Comparison of ENCODE assay signal across 33 cellular contexts in genomic region chr13:89923052-89923451, GRCh38.
"Had no signal": no experiment of that assay in that cellular context is flagged by ENCODE, and none has a peak within 500 bp of the region (broad histone marks: within the 10 kb centered on the region; RNA-seq: fewer than 3 reads in every experiment).

No MANE protein-coding gene starts in this region.

- H3K4me1 ChIP-seq: ascending aorta, breast epithelium, esophagus squamous epithelium, gastroesophageal sphincter, heart right ventricle had no signal

- H3K9me3 Mint-ChIP-seq: activated CD4-positive, alpha-beta memory T cell treated with anti-CD3 and anti-CD28 coated beads, Interleukin-2, amount 10 ng/mL, durations not matched to agents 7 days and 5 days; activated CD4-positive, alpha-beta T cell treated with anti-CD3 and anti-CD28 coated beads, Interleukin-2, amount 10 ng/mL, durations not matched to agents 7 days and 5 days; activated T-cell treated with anti-CD3 and anti-CD28 coated beads, Interleukin-2, amount 50 U/mL, for 24 hours had no signal

- H3K4me1 Mint-ChIP-seq: activated CD4-positive, alpha-beta memory T cell treated with anti-CD3 and anti-CD28 coated beads, Interleukin-2, amount 10 ng/mL, durations not matched to agents 7 days and 5 days; activated CD4-positive, alpha-beta T cell treated with anti-CD3 and anti-CD28 coated beads, Interleukin-2, amount 10 ng/mL, durations not matched to agents 7 days and 5 days; activated naive CD4-positive, alpha-beta T cell treated with anti-CD3 and anti-CD28 coated beads, Interleukin-2, amount 10 ng/mL, durations not matched to agents 7 days and 5 days; activated naive CD8-positive, alpha-beta T cell treated with anti-CD3 and anti-CD28 coated beads, Interleukin-2, amount 10 ng/mL, durations not matched to agents 7 days and 5 days; brain; T-helper 17 cell had no signal

- H3K27ac Mint-ChIP-seq: activated CD4-positive, alpha-beta memory T cell treated with anti-CD3 and anti-CD28 coated beads, Interleukin-2, amount 10 ng/mL, durations not matched to agents 7 days and 5 days; activated CD4-positive, alpha-beta T cell treated with anti-CD3 and anti-CD28 coated beads, Interleukin-2, amount 10 ng/mL, durations not matched to agents 7 days and 5 days; activated naive CD4-positive, alpha-beta T cell treated with anti-CD3 and anti-CD28 coated beads, Interleukin-2, amount 10 ng/mL, durations not matched to agents 7 days and 5 days; activated naive CD4-positive, alpha-beta T cell treated with anti-CD3 and anti-CD28 coated beads, Interleukin-2, amount 50 U/mL, for 72 hours; activated naive CD8-positive, alpha-beta T cell treated with anti-CD3 and anti-CD28 coated beads, Interleukin-2, amount 10 ng/mL, durations not matched to agents 7 days and 5 days; activated T-cell treated with anti-CD3 and anti-CD28 coated beads, Interleukin-2, amount 50 U/mL, for 24 hours; activated T-cell treated with anti-CD3 and anti-CD28 coated beads, Interleukin-2, amount 50 U/mL, for 72 hours; brain; effector memory CD8-positive, alpha-beta T cell; T-helper 17 cell; T-helper 2 cell treated with Interferon-gamma antibody and Interleukin-4, amounts not matched to agents 5 μg/mL and 100 μg/mL, for 36 hours had no signal

- H3K36me3 ChIP-seq: ascending aorta, breast epithelium, esophagus squamous epithelium, gastroesophageal sphincter, heart right ventricle, WERI-Rb-1 had no signal

- H3K27me3 ChIP-seq: ascending aorta, breast epithelium, esophagus squamous epithelium, gastroesophageal sphincter, heart right ventricle had no signal

- DNase-seq: activated CD4-positive, alpha-beta memory T cell treated with anti-CD3 and anti-CD28 coated beads, Interleukin-2, amount 10 ng/mL, durations not matched to agents 7 days and 5 days; activated CD4-positive, alpha-beta T cell treated with anti-CD3 and anti-CD28 coated beads for 4 hours; activated CD4-positive, alpha-beta T cell treated with anti-CD3 and anti-CD28 coated beads, Interleukin-2, amount 10 ng/mL, durations not matched to agents 7 days and 5 days; activated CD4-positive, alpha-beta T cell treated with anti-CD3 and anti-CD28 coated beads, Interleukin-2, amount 50 U/mL, for 4 hours; activated CD4-positive, CD25-positive, alpha-beta regulatory T cell; activated CD4-positive, CD25-positive, alpha-beta regulatory T cell treated with anti-CD3 and anti-CD28 coated beads, Interleukin-2, amount 50 U/mL, for 72 hours; activated CD8-positive, alpha-beta memory T cell treated with anti-CD3 and anti-CD28 coated beads, Interleukin-2, amount 50 U/mL, for 48 hours; activated gamma-delta T cell; activated naive CD4-positive, alpha-beta T cell; activated naive CD4-positive, alpha-beta T cell treated with anti-CD3 and anti-CD28 coated beads, Interleukin-2, amount 10 ng/mL, durations not matched to agents 7 days and 5 days; activated naive CD8-positive, alpha-beta T cell treated with anti-CD3 and anti-CD28 coated beads, Interleukin-2, amount 10 ng/mL, durations not matched to agents 7 days and 5 days; activated T-cell treated with anti-CD3 and anti-CD28 coated beads for 4 hours; activated T-cell treated with anti-CD3 and anti-CD28 coated beads, Interleukin-2, amount 50 U/mL, for 24 hours; activated T-cell treated with anti-CD3 and anti-CD28 coated beads, Interleukin-2, amount 50 U/mL, for 72 hours; caudate nucleus; cortex of kidney; dermis blood vessel endothelial cell; effector CD4-positive, alpha-beta T cell; effector memory CD8-positive, alpha-beta T cell; esophagus squamous epithelium; foreskin melanocyte; heart right ventricle; T-helper 1 cell; T-helper 17 cell; T1000; WERI-Rb-1 had no signal

- H3K4me3 ChIP-seq: ascending aorta, breast epithelium, esophagus squamous epithelium, gastroesophageal sphincter, heart right ventricle had no signal

- H3K27ac ChIP-seq: ascending aorta, breast epithelium, epithelial cell of prostate, esophagus squamous epithelium, gastroesophageal sphincter, heart right ventricle, WERI-Rb-1 had no signal

- H3K27me3 Mint-ChIP-seq: activated CD4-positive, alpha-beta memory T cell treated with anti-CD3 and anti-CD28 coated beads, Interleukin-2, amount 10 ng/mL, durations not matched to agents 7 days and 5 days; activated CD4-positive, alpha-beta T cell treated with anti-CD3 and anti-CD28 coated beads, Interleukin-2, amount 10 ng/mL, durations not matched to agents 7 days and 5 days; activated naive CD4-positive, alpha-beta T cell treated with anti-CD3 and anti-CD28 coated beads, Interleukin-2, amount 10 ng/mL, durations not matched to agents 7 days and 5 days; activated naive CD8-positive, alpha-beta T cell treated with anti-CD3 and anti-CD28 coated beads, Interleukin-2, amount 10 ng/mL, durations not matched to agents 7 days and 5 days; activated T-cell treated with anti-CD3 and anti-CD28 coated beads, Interleukin-2, amount 50 U/mL, for 24 hours; brain; effector memory CD8-positive, alpha-beta T cell; T-helper 17 cell had no signal

- H3K36me3 Mint-ChIP-seq: activated naive CD4-positive, alpha-beta T cell treated with anti-CD3 and anti-CD28 coated beads, Interleukin-2, amount 10 ng/mL, durations not matched to agents 7 days and 5 days; activated naive CD4-positive, alpha-beta T cell treated with anti-CD3 and anti-CD28 coated beads, Interleukin-2, amount 50 U/mL, for 72 hours; activated naive CD8-positive, alpha-beta T cell treated with anti-CD3 and anti-CD28 coated beads, Interleukin-2, amount 10 ng/mL, durations not matched to agents 7 days and 5 days; brain had no signal

- H3K9me3 ChIP-seq: ascending aorta, breast epithelium, esophagus squamous epithelium, gastroesophageal sphincter, heart right ventricle had no signal

- H3K4me3 Mint-ChIP-seq: activated CD4-positive, alpha-beta memory T cell treated with anti-CD3 and anti-CD28 coated beads, Interleukin-2, amount 10 ng/mL, durations not matched to agents 7 days and 5 days; activated CD4-positive, alpha-beta T cell treated with anti-CD3 and anti-CD28 coated beads, Interleukin-2, amount 10 ng/mL, durations not matched to agents 7 days and 5 days; activated naive CD4-positive, alpha-beta T cell treated with anti-CD3 and anti-CD28 coated beads, Interleukin-2, amount 10 ng/mL, durations not matched to agents 7 days and 5 days; activated naive CD8-positive, alpha-beta T cell treated with anti-CD3 and anti-CD28 coated beads, Interleukin-2, amount 10 ng/mL, durations not matched to agents 7 days and 5 days; activated T-cell treated with anti-CD3 and anti-CD28 coated beads, Interleukin-2, amount 50 U/mL, for 24 hours; activated T-cell treated with anti-CD3 and anti-CD28 coated beads, Interleukin-2, amount 50 U/mL, for 72 hours; brain; effector memory CD8-positive, alpha-beta T cell; T-helper 17 cell; T-helper 2 cell treated with Interferon-gamma antibody and Interleukin-4, amounts not matched to agents 5 μg/mL and 100 μg/mL, for 36 hours had no signal

- ATAC-seq: activated naive CD4-positive, alpha-beta T cell treated with anti-CD3 and anti-CD28 coated beads, Interleukin-2, amount 50 U/mL, for 72 hours; activated T-cell treated with anti-CD3 and anti-CD28 coated beads, Interleukin-2, amount 50 U/mL, for 72 hours; effector memory CD8-positive, alpha-beta T cell; gastroesophageal sphincter; heart right ventricle; T-helper 17 cell had no signal
